Comparison of ENCODE assay signal across 8 cellular contexts in genomic region chr15:79896634-79897379, GRCh38. TPM values are rescaled to one million over a fixed set of nuclear protein-coding genes. Genes with fewer than 3 reads are reported as not detected.
DNase-seq lines count a peak whose midpoint lies in the region; ATAC-seq and TF ChIP-seq lines count a peak whose summit lies in the region.

Gene MTHFS (minus strand): TSS chr15:79897014. CDS start chr15:79896988, 26 bp downstream.

- peak within 1 kb of the TSS; percentile 97 for H3K4me3 Mint-ChIP-seq in chondrocyte (ENCODE audit: unreplicated experiment)

- no peaks in the 10 kb centered on the region for H3K27me3 Mint-ChIP-seq in chondrocyte (ENCODE audit: low read depth)

- H3K27ac Mint-ChIP-seq in chondrocyte (ENCODE audit: unreplicated experiment), result peak within 1 kb of the TSS; percentile 96

- H3K36me3 Mint-ChIP-seq in chondrocyte (ENCODE audit: low read depth), result no peaks in the 10 kb centered on the region

- ATAC-seq in GM18870 (IDR thresholded peaks at IDR 0.05; ENCODE audit: unreplicated experiment), result peak; percentile 51
- ATAC-seq in HG03108 (IDR thresholded peaks at IDR 0.05; ENCODE audit: unreplicated experiment), result peak; percentile 75

- peak; percentile 36 for TF ChIP-seq CTCF in AG09309 (IDR thresholded peaks at IDR 0.05; ENCODE audit: control insufficient read depth, insufficient read depth, low read depth, low read length, missing control alignments)
- peak; percentile 77 for TF ChIP-seq CTCF in chondrocyte (IDR thresholded peaks at IDR 0.05)

- peak; percentile 17 for DNase-seq in AG09309 (ENCODE audit: low read depth)
- DNase-seq in NCI-H345 (lab: John Stamatoyannopoulos, UW), result peak; percentile 69
- peak; percentile 81 for DNase-seq in activated CD4-positive, CD25-positive, alpha-beta regulatory T cell treated with anti-CD3 and anti-CD28 coated beads, Interleukin-2, amount 50 U/mL, for 72 hours
- DNase-seq in chondrocyte (ENCODE audit: low spot score), result peak; percentile 91
- peak; percentile 68 for DNase-seq in kidney glomerular epithelial cell (lab: John Stamatoyannopoulos, UW)
- peak; percentile 38 to 46 for DNase-seq in stimulated activated CD4-positive, alpha-beta T cell treated with anti-CD3 and anti-CD28 coated beads, Interleukin-1b, Interleukin-23, amount 100 ng/mL, for 1 hour (ENCODE audit: low read depth in 2 of 2)

- H3K9me3 Mint-ChIP-seq in chondrocyte (ENCODE audit: low read depth), result no peaks in the 10 kb centered on the region

- H3K4me3 ChIP-seq in AG09309 (ENCODE audit: control insufficient read depth, low read depth, low read length), result peak within 1 kb of the TSS; percentile 46

- peaks cover 28% of the 10 kb centered on the region for H3K4me1 Mint-ChIP-seq in chondrocyte (ENCODE audit: low read depth)

RNA-seq across cellular contexts. Expression of gene MTHFS, which starts in this region (rescaled TPM):
- total RNA-seq in chondrocyte, result 12.9 to 16.9 TPM (median 13.0 TPM) in 3 replicates

Comparison
In these comparisons a context has a peak if more than half of its experiments do, and no peak if none do; other contexts are left out.
1. Peak in every context shown above with its lines: DNase-seq, ATAC-seq and H3K4me3 ChIP-seq.
2. DNase-seq: peak in every context shown above with its lines; median percentile 91 in chondrocyte; 81 in activated CD4-positive, CD25-positive, alpha-beta regulatory T cell treated with anti-CD3 and anti-CD28 coated beads, Interleukin-2, amount 50 U/mL, for 72 hours; 69 in NCI-H345; 68 in kidney glomerular epithelial cell; 42 in stimulated activated CD4-positive, alpha-beta T cell treated with anti-CD3 and anti-CD28 coated beads, Interleukin-1b, Interleukin-23, amount 100 ng/mL, for 1 hour; 17 in AG09309.